11 cellular contexts compared by ENCODE assay signal in genomic region chr2:237456200-237456731, GRCh38. TPM values are rescaled to one million over a fixed set of nuclear protein-coding genes. Genes with fewer than 3 reads are reported as not detected.
DNase-seq lines count a peak whose midpoint lies in the region; ATAC-seq and TF ChIP-seq lines count a peak whose summit lies in the region.
"Had no signal": no experiment of that assay in that cellular context is flagged by ENCODE, and none has a peak within 500 bp of the region (broad histone marks: within the 10 kb centered on the region; RNA-seq: fewer than 3 reads in every experiment).

No MANE protein-coding gene starts in this region.

- H3K4me3 ChIP-seq in brain microvascular endothelial cell (ENCODE audit: low read depth, low read length) (no peak overlapping the region), lower lobe of right lung (no peak overlapping the region)

- no peak overlapping the region for H3K27ac Mint-ChIP-seq in mesothelial cell of epicardium

- H3K9me3 ChIP-seq in lower lobe of right lung = no peaks in the 10 kb centered on the region

- no peaks in the 10 kb centered on the region for H3K36me3 ChIP-seq in brain microvascular endothelial cell (replicated peaks)
- H3K36me3 ChIP-seq in lower lobe of right lung = no peaks in the 10 kb centered on the region

- in situ Hi-C loops in brain microvascular endothelial cell (cut with HindIII; ENCODE audit: low pct_ligation_motif_present, low sequenced_read_pairs) = no loop called here

- H3K9me3 Mint-ChIP-seq in mesothelial cell of epicardium = peaks cover 13% of the 10 kb centered on the region

- no peak overlapping the region for H3K4me3 Mint-ChIP-seq in mesothelial cell of epicardium
- H3K4me3 Mint-ChIP-seq: naive thymus-derived CD4-positive, alpha-beta T cell had no signal

- no peaks in the 10 kb centered on the region for H3K36me3 Mint-ChIP-seq in mesothelial cell of epicardium

- H3K4me1 ChIP-seq in lower lobe of right lung = no peaks in the 10 kb centered on the region

- DNase-seq in AG08395 (ENCODE audit: low spot score) (peak; percentile 89), NCI-H1092 (lab: John Stamatoyannopoulos, UW) (peak; percentile 44), brain microvascular endothelial cell (peak; percentile 77), lower lobe of right lung (no peak), mesothelial cell of epicardium (ENCODE audit: low spot score in 2 of 2, unreplicated experiment in 2 of 2) (no peak), COLO829 (ENCODE audit: low spot score) (no peak)
- DNase-seq in central memory CD4-positive, alpha-beta T cell = no peak
- no peak for DNase-seq in activated T-cell treated with anti-CD3 and anti-CD28 coated beads, Interleukin-2, amount 50 U/mL, for 1 hour
- DNase-seq: activated gamma-delta T cell treated with Interleukin-2 at 50 U/mL for 16 hours; naive thymus-derived CD4-positive, alpha-beta T cell; NCI-H1105 treated with DMSO at 0.1 percent for 48 hours had no signal

- no peaks in the 10 kb centered on the region for H3K27me3 ChIP-seq in brain microvascular endothelial cell (replicated peaks)
- no peaks in the 10 kb centered on the region for H3K27me3 ChIP-seq in lower lobe of right lung (ENCODE audit: low read depth)

- peak; percentile 34 to 42 for ATAC-seq in lower lobe of right lung
- ATAC-seq: naive thymus-derived CD4-positive, alpha-beta T cell had no signal

- intact Hi-C loops in lower lobe of right lung (cut with DNase I) = no loop called here

- H3K27ac ChIP-seq in brain microvascular endothelial cell = peak overlapping the region; percentile 39
- no peak overlapping the region for H3K27ac ChIP-seq in lower lobe of right lung

- peaks cover 5% of the 10 kb centered on the region for H3K27me3 Mint-ChIP-seq in mesothelial cell of epicardium (ENCODE audit: low read depth)
- H3K27me3 Mint-ChIP-seq: naive thymus-derived CD4-positive, alpha-beta T cell had no signal

- H3K4me1 Mint-ChIP-seq in mesothelial cell of epicardium = peaks cover 17% of the 10 kb centered on the region

- TF ChIP-seq CTCF in brain microvascular endothelial cell (IDR thresholded peaks at IDR 0.05; ENCODE audit: low read depth, low read length, missing control alignments) (peak; percentile 16), lower lobe of right lung (IDR thresholded peaks at IDR 0.05) (no peak), mesothelial cell of epicardium (IDR thresholded peaks at IDR 0.05; ENCODE audit: unreplicated experiment) (no peak)

RNA-seq across cellular contexts. Expression of gene MLPH, which starts 30.8 kb away (rescaled TPM):
- 394 TPM for total RNA-seq in lower lobe of right lung
- total RNA-seq in mesothelial cell of epicardium = 6.1 to 7.7 TPM (median 7.5 TPM) in 3 replicates
- total RNA-seq: naive thymus-derived CD4-positive, alpha-beta T cell had no signal

RNA-seq across cellular contexts. Expression of gene COL6A3, which starts 42.3 kb away (rescaled TPM):
- 114 TPM for total RNA-seq in lower lobe of right lung
- 544 to 655 TPM (median 645 TPM) in 3 replicates for total RNA-seq in mesothelial cell of epicardium

Comparison
In these comparisons a context has a peak if more than half of its experiments do, and no peak if none do; other contexts are left out.
1. DNase-seq: peak in AG08395 (single experiment), NCI-H1092 (single experiment) and brain microvascular endothelial cell (single experiment); none in lower lobe of right lung (single experiment), central memory CD4-positive, alpha-beta T cell (single experiment), mesothelial cell of epicardium (0 of 2), COLO829 (single experiment) and activated T-cell treated with anti-CD3 and anti-CD28 coated beads, Interleukin-2, amount 50 U/mL, for 1 hour (single experiment).
2. RNA of gene MLPH, which starts 30.8 kb away (total RNA-seq): 394 TPM in lower lobe of right lung (single experiment); 6.1 to 7.7 TPM in mesothelial cell of epicardium; every median in the first group is over 10 times any median in the second.